ENCODE assay signal across 30 cellular contexts in the genomic region with DNA sequence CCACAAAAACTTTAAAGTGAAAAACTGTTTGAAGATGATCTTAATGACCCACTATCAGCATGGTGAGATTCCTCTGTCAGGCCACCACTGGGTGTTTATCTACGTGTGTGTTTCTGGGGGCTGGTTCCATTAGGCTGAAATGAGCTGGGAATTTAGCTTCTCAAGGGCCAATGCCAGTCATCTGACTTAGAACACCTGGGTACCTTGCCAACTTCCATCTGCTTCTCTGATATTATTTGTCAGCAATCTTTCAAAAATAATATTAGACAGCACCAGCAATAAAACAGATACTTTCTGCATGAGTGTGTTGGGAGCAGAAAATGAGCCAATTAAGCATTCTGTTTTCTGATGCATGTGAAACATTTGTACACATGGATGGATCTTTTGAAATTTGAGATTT.
"Had no signal": no experiment of that assay in that cellular context is flagged by ENCODE, and none has a peak within 500 bp of the region (broad histone marks: within the 10 kb centered on the region; RNA-seq: fewer than 3 reads in every experiment).

No MANE protein-coding gene starts in this region.

- H3K27ac Mint-ChIP-seq: activated CD4-positive, alpha-beta memory T cell treated with anti-CD3 and anti-CD28 coated beads, Interleukin-2, amount 10 ng/mL, durations not matched to agents 7 days and 5 days; activated CD8-positive, alpha-beta memory T cell treated with anti-CD3 and anti-CD28 coated beads, Interleukin-2, amount 10 ng/mL, durations not matched to agents 7 days and 5 days; activated naive CD4-positive, alpha-beta T cell treated with anti-CD3 and anti-CD28 coated beads, Interleukin-2, amount 10 ng/mL, durations not matched to agents 7 days and 5 days; activated naive CD8-positive, alpha-beta T cell; activated naive CD8-positive, alpha-beta T cell treated with anti-CD3 and anti-CD28 coated beads, Interleukin-2, amount 50 U/mL, for 24 hours had no signal

- DNase-seq: activated CD4-positive, alpha-beta memory T cell treated with anti-CD3 and anti-CD28 coated beads, Interleukin-2, amount 10 ng/mL, durations not matched to agents 7 days and 5 days; activated CD4-positive, alpha-beta T cell treated with anti-CD3 and anti-CD28 coated beads for 1 hour; activated CD4-positive, alpha-beta T cell treated with anti-CD3 and anti-CD28 coated beads for 48 hours; activated CD4-positive, CD25-positive, alpha-beta regulatory T cell; activated CD8-positive, alpha-beta memory T cell treated with anti-CD3 and anti-CD28 coated beads for 24 hours; activated CD8-positive, alpha-beta memory T cell treated with anti-CD3 and anti-CD28 coated beads, Interleukin-2, amount 10 ng/mL, durations not matched to agents 7 days and 5 days; activated CD8-positive, alpha-beta memory T cell treated with anti-CD3 and anti-CD28 coated beads, Interleukin-2, amount 50 U/mL, for 48 hours; activated effector memory CD4-positive, alpha-beta T cell treated with Interleukin-2 at 50 U/mL for 16 hours; activated naive CD4-positive, alpha-beta T cell treated with anti-CD3 and anti-CD28 coated beads, Interleukin-2, amount 10 ng/mL, durations not matched to agents 7 days and 5 days; activated naive CD8-positive, alpha-beta T cell treated with anti-CD3 and anti-CD28 coated beads, Interleukin-2, amount 50 U/mL, for 24 hours; activated T-cell treated with anti-CD3 and anti-CD28 coated beads, Interleukin-2, amount 50 U/mL, for 48 hours; anterior cingulate cortex; MM.1S; MV-4-11; NCI-H1092; NCI-H1436 treated with DMSO at 0.1 percent for 48 hours; NCI-H187 treated with DMSO at 0.1 percent for 48 hours; NCI-H2081; NCI-H524 treated with DMSO at 0.1 percent for 48 hours; NK-92 treated with Interleukin-12 subunit alpha and Interleukin-12 subunit beta, amount 100 ng/mL, for 24 hours; PC-3; Peyer's patch; SW 1271; T-helper 1 cell; T1000; WERI-Rb-1 had no signal

- H3K4me2 ChIP-seq: KMS-11 had no signal

- H3K4me1 Mint-ChIP-seq: activated CD4-positive, alpha-beta memory T cell treated with anti-CD3 and anti-CD28 coated beads, Interleukin-2, amount 10 ng/mL, durations not matched to agents 7 days and 5 days; activated CD8-positive, alpha-beta memory T cell treated with anti-CD3 and anti-CD28 coated beads, Interleukin-2, amount 10 ng/mL, durations not matched to agents 7 days and 5 days; activated naive CD4-positive, alpha-beta T cell treated with anti-CD3 and anti-CD28 coated beads, Interleukin-2, amount 10 ng/mL, durations not matched to agents 7 days and 5 days; activated naive CD8-positive, alpha-beta T cell treated with anti-CD3 and anti-CD28 coated beads, Interleukin-2, amount 50 U/mL, for 24 hours had no signal

- H3K27me3 Mint-ChIP-seq: activated naive CD4-positive, alpha-beta T cell treated with anti-CD3 and anti-CD28 coated beads, Interleukin-2, amount 10 ng/mL, durations not matched to agents 7 days and 5 days had no signal

- H3K36me3 Mint-ChIP-seq: activated CD8-positive, alpha-beta memory T cell treated with anti-CD3 and anti-CD28 coated beads, Interleukin-2, amount 10 ng/mL, durations not matched to agents 7 days and 5 days; activated naive CD4-positive, alpha-beta T cell treated with anti-CD3 and anti-CD28 coated beads, Interleukin-2, amount 10 ng/mL, durations not matched to agents 7 days and 5 days; activated naive CD8-positive, alpha-beta T cell; brain had no signal

- H3K27ac ChIP-seq: KMS-11, Peyer's patch, RWPE1, WERI-Rb-1 had no signal

- H3K9ac ChIP-seq: KMS-11 had no signal

- H3K9me3 ChIP-seq: Peyer's patch had no signal

- H3K4me3 ChIP-seq: Peyer's patch had no signal

- H3K4me3 Mint-ChIP-seq: activated CD4-positive, alpha-beta memory T cell treated with anti-CD3 and anti-CD28 coated beads, Interleukin-2, amount 10 ng/mL, durations not matched to agents 7 days and 5 days; activated CD8-positive, alpha-beta memory T cell treated with anti-CD3 and anti-CD28 coated beads, Interleukin-2, amount 10 ng/mL, durations not matched to agents 7 days and 5 days; activated naive CD4-positive, alpha-beta T cell treated with anti-CD3 and anti-CD28 coated beads, Interleukin-2, amount 10 ng/mL, durations not matched to agents 7 days and 5 days; activated naive CD8-positive, alpha-beta T cell; activated naive CD8-positive, alpha-beta T cell treated with anti-CD3 and anti-CD28 coated beads, Interleukin-2, amount 50 U/mL, for 24 hours; brain had no signal

- H3K9me3 Mint-ChIP-seq: activated CD4-positive, alpha-beta memory T cell treated with anti-CD3 and anti-CD28 coated beads, Interleukin-2, amount 10 ng/mL, durations not matched to agents 7 days and 5 days; activated naive CD4-positive, alpha-beta T cell treated with anti-CD3 and anti-CD28 coated beads, Interleukin-2, amount 10 ng/mL, durations not matched to agents 7 days and 5 days; activated naive CD8-positive, alpha-beta T cell treated with anti-CD3 and anti-CD28 coated beads, Interleukin-2, amount 50 U/mL, for 24 hours; brain had no signal

- H3K4me1 ChIP-seq: Peyer's patch had no signal

- H3K36me3 ChIP-seq: Peyer's patch, WERI-Rb-1 had no signal

- H3K27me3 ChIP-seq: Peyer's patch had no signal
